In genomic region chr20:50267041-50267865, GRCh38 we compare ENCODE assay signal across 10 cellular contexts.
A peak's percentile ranks its signal among the peaks of the same experiment; 100 is the strongest.
DNase-seq lines count a peak whose midpoint lies in the region; ATAC-seq and TF ChIP-seq lines count a peak whose summit lies in the region.
"Had no signal": no experiment of that assay in that cellular context is flagged by ENCODE, and none has a peak within 500 bp of the region (broad histone marks: within the 10 kb centered on the region; RNA-seq: fewer than 3 reads in every experiment).

No MANE protein-coding gene starts in this region.

- H3K36me3 Mint-ChIP-seq in dendritic cell treated with granulocyte-macrophage colony-stimulating factor and Interleukin-4, amounts not matched to agents 40 ng/mL and 50 ng/mL, for 4 days (ENCODE audit: low read depth), result no peaks in the 10 kb centered on the region
- H3K36me3 Mint-ChIP-seq in activated naive CD8-positive, alpha-beta T cell treated with anti-CD3 and anti-CD28 coated beads, Interleukin-2, amount 50 U/mL, for 24 hours (ENCODE audit: low read depth), result no peaks in the 10 kb centered on the region

- DNase-seq in AG08395 (ENCODE audit: low spot score), result peak; percentile 82
- DNase-seq in LoVo (ENCODE audit: low spot score), result peak; percentile 86
- peak; percentile 91 to 95 (median 92) for DNase-seq in mucosa of descending colon
- no peak for DNase-seq in activated naive CD8-positive, alpha-beta T cell treated with anti-CD3 and anti-CD28 coated beads, Interleukin-2, amount 50 U/mL, for 24 hours
- DNase-seq in NCI-H2196 treated with DMSO at 0.1 percent for 48 hours (lab: John Stamatoyannopoulos, UW; ENCODE audit: unreplicated experiment), result no peak
- no peak for DNase-seq in retina
- DNase-seq: dorsolateral prefrontal cortex had no signal

- peak; percentile 90 for ATAC-seq in mucosa of descending colon
- no peak for ATAC-seq in activated naive CD8-positive, alpha-beta T cell treated with anti-CD3 and anti-CD28 coated beads, Interleukin-2, amount 50 U/mL, for 24 hours
- no peak for ATAC-seq in HG02623 (IDR thresholded peaks at IDR 0.05; ENCODE audit: unreplicated experiment)
- ATAC-seq: activated CD4-positive, CD25-positive, alpha-beta regulatory T cell treated with anti-CD3 and anti-CD28 coated beads, Interleukin-2, amount 50 U/mL, for 24 hours had no signal

- no peak overlapping the region for H3K4me3 ChIP-seq in mucosa of descending colon

- no peaks in the 10 kb centered on the region for H3K36me3 ChIP-seq in mucosa of descending colon (ENCODE audit: low read depth)

- intact Hi-C loops in dendritic cell treated with granulocyte-macrophage colony-stimulating factor and Interleukin-4, amounts not matched to agents 40 ng/mL and 50 ng/mL, for 4 days (cut with micrococcal nuclease), result no loop called here
- intact Hi-C loops in mucosa of descending colon (cut with DNase I, micrococcal nuclease), result no loop called here

- H3K4me3 Mint-ChIP-seq in dendritic cell treated with granulocyte-macrophage colony-stimulating factor and Interleukin-4, amounts not matched to agents 40 ng/mL and 50 ng/mL, for 4 days, result peak overlapping the region; percentile 65
- no peak overlapping the region for H3K4me3 Mint-ChIP-seq in activated naive CD8-positive, alpha-beta T cell treated with anti-CD3 and anti-CD28 coated beads, Interleukin-2, amount 50 U/mL, for 24 hours

- peaks cover 70% of the 10 kb centered on the region for H3K4me1 Mint-ChIP-seq in dendritic cell treated with granulocyte-macrophage colony-stimulating factor and Interleukin-4, amounts not matched to agents 40 ng/mL and 50 ng/mL, for 4 days (ENCODE audit: low read depth)
- peaks cover 2% of the 10 kb centered on the region for H3K4me1 Mint-ChIP-seq in activated naive CD8-positive, alpha-beta T cell treated with anti-CD3 and anti-CD28 coated beads, Interleukin-2, amount 50 U/mL, for 24 hours

- H3K27me3 Mint-ChIP-seq in dendritic cell treated with granulocyte-macrophage colony-stimulating factor and Interleukin-4, amounts not matched to agents 40 ng/mL and 50 ng/mL, for 4 days, result no peaks in the 10 kb centered on the region
- H3K27me3 Mint-ChIP-seq in activated naive CD8-positive, alpha-beta T cell treated with anti-CD3 and anti-CD28 coated beads, Interleukin-2, amount 50 U/mL, for 24 hours, result peaks cover 18% of the 10 kb centered on the region

- H3K9me3 Mint-ChIP-seq in dendritic cell treated with granulocyte-macrophage colony-stimulating factor and Interleukin-4, amounts not matched to agents 40 ng/mL and 50 ng/mL, for 4 days, result no peaks in the 10 kb centered on the region
- H3K9me3 Mint-ChIP-seq in activated naive CD8-positive, alpha-beta T cell treated with anti-CD3 and anti-CD28 coated beads, Interleukin-2, amount 50 U/mL, for 24 hours, result no peaks in the 10 kb centered on the region

- H3K4me1 ChIP-seq in mucosa of descending colon (ENCODE audit: low read depth), result peaks cover 18% of the 10 kb centered on the region

- H3K9me3 ChIP-seq in mucosa of descending colon, result no peaks in the 10 kb centered on the region

- peak overlapping the region; percentile 77 for H3K27ac Mint-ChIP-seq in dendritic cell treated with granulocyte-macrophage colony-stimulating factor and Interleukin-4, amounts not matched to agents 40 ng/mL and 50 ng/mL, for 4 days
- H3K27ac Mint-ChIP-seq in activated naive CD8-positive, alpha-beta T cell treated with anti-CD3 and anti-CD28 coated beads, Interleukin-2, amount 50 U/mL, for 24 hours, result no peak overlapping the region

- no peak for TF ChIP-seq CTCF in mucosa of descending colon (IDR thresholded peaks at IDR 0.05)

Comparison
In these comparisons a context has a peak if more than half of its experiments do, and no peak if none do; other contexts are left out.
1. DNase-seq: peak in AG08395 (single experiment), LoVo (single experiment) and mucosa of descending colon (3 of 3); none in activated naive CD8-positive, alpha-beta T cell treated with anti-CD3 and anti-CD28 coated beads, Interleukin-2, amount 50 U/mL, for 24 hours (single experiment), NCI-H2196 treated with DMSO at 0.1 percent for 48 hours (single experiment) and retina (single experiment).